Comparison of ENCODE assay signal across 1 cellular context in genomic region chr3:47003461-47004368, GRCh38.
TF ChIP-seq lines count a peak whose summit lies in the region.

No MANE protein-coding gene starts in this region.

TF ChIP-seq in K562, 482 proteins besides CTCF, POLR2A, EP300 and RAD21 (continued from another document):
- TF ChIP-seq HMBOX1 (IDR thresholded peaks at IDR 0.05) (no peak), ZNF76 (CRISPR knock-in tag; IDR thresholded peaks at IDR 0.05; ENCODE audit: borderline replicate concordance) (no peak)
TF ChIP-seq in K562: peak in this region for 1.
